In the genomic region with DNA sequence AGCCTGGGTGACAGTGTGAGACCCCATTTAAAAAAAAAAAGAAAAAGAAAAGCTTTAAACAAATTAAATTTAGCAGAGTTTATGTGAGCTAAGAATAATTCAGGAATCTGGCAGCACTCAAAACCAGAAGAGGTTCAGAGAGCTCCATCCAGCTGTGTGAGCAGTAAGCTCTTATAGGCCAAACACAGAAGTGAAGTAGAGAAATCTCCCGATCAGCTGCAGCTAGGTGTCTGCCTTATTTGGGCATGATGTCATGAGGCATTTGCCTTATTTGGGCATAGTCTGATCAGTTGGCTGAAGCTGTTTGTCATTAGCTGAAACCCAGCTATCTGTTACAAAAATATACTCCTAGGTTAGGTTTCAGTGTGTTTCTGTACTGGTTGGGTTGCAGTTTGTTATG, we compare ENCODE assay signal across 10 cellular contexts.
DNase-seq lines count a peak whose midpoint lies in the region; ATAC-seq lines count a peak whose summit lies in the region.
"Had no signal": no experiment of that assay in that cellular context is flagged by ENCODE, and none has a peak within 500 bp of the region (broad histone marks: within the 10 kb centered on the region; RNA-seq: fewer than 3 reads in every experiment).

No MANE protein-coding gene starts in this region.

- peak; percentile 59 for ATAC-seq in GM21723 (IDR thresholded peaks at IDR 0.05; ENCODE audit: unreplicated experiment)
- peak; percentile 45 for ATAC-seq in HG03378 (IDR thresholded peaks at IDR 0.05; ENCODE audit: unreplicated experiment)

- DNase-seq in NCI-H2171 treated with DMSO at 0.1 percent for 48 hours (lab: John Stamatoyannopoulos, UW) (peak; percentile 14), NCI-H2171 (lab: John Stamatoyannopoulos, UW) (no peak), left kidney (ENCODE audit: low read depth, low spot score) (peak; percentile 18), NCI-H510A (lab: John Stamatoyannopoulos, UW) (no peak), HUDEP-2 (lab: John Stamatoyannopoulos, UW; ENCODE audit: unreplicated experiment in 76 of 76) (no peak)
- DNase-seq in activated effector memory CD4-positive, alpha-beta T cell treated with Interleukin-2 at 50 U/mL for 16 hours, result no peak
- DNase-seq: HFFc6, nephron progenitor cell had no signal

Comparison
In these comparisons a context has a peak if more than half of its experiments do, and no peak if none do; other contexts are left out.
1. DNase-seq: peak in NCI-H2171 treated with DMSO at 0.1 percent for 48 hours (single experiment) and left kidney (single experiment); none in NCI-H2171 (single experiment), activated effector memory CD4-positive, alpha-beta T cell treated with Interleukin-2 at 50 U/mL for 16 hours (single experiment), NCI-H510A (single experiment) and HUDEP-2 (0 of 76).